Comparison of ENCODE assay signal across 8 cellular contexts in the genomic region with DNA sequence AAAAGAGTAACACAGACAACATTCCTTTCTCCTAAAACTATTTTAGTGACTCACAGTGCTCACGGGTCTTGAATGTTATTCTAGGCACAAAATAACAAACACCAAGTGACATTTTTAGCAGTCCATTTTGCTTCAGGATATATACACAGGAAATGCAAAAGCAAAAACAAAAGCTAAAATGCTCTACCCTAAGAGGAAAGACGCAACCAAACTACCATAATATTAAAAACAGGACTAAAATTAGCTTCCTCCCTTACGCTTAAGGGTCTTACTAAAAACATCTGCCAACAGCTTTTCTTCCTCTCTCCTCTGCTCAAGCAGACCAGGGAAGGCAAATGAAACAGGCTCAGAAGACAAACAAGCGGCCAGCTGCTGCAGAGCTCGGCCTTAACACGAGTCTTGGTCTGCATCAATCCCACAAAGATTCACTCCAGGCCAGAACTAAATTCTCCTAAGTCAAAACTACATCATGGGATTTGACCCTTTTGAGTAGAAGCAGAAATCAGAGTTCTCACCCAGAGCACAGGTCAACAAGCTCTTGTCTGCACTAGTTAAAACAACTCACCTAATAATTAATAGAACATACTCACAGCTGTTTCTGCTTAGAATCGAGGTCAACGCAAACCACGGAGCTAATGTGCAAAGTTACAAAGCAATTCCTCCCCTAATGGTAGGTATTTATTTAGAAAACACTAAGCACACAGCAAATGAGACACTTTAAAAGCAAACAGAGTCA.
A peak's percentile ranks its signal among the peaks of the same experiment; 100 is the strongest.
DNase-seq lines count a peak whose midpoint lies in the region; ATAC-seq and TF ChIP-seq lines count a peak whose summit lies in the region.

No MANE protein-coding gene starts in this region.

- no peak for ATAC-seq in Right ventricle myocardium inferior
- ATAC-seq in left lung: peak; percentile 43
- no peak for ATAC-seq in HG03039 (IDR thresholded peaks at IDR 0.05; ENCODE audit: unreplicated experiment)

- peak overlapping the region; percentile 92 for H3K27ac ChIP-seq in cardiac muscle cell
- H3K27ac ChIP-seq in breast epithelium: peak overlapping the region; percentile 82 to 86
- peak overlapping the region; percentile 62 to 85 for H3K27ac ChIP-seq in left lung
- peak overlapping the region; percentile 80 to 90 (median 82) for H3K27ac ChIP-seq in transverse colon

- peaks cover 38% of the 10 kb centered on the region for H3K4me1 ChIP-seq in cardiac muscle cell (ENCODE audit: low read depth)
- H3K4me1 ChIP-seq in breast epithelium: peaks cover 16 to 35% of the 10 kb centered on the region in 2 donors
- H3K4me1 ChIP-seq in left lung: peaks cover 51 to 90% of the 10 kb centered on the region in 2 donors
- H3K4me1 ChIP-seq in transverse colon: peaks cover 32 to 53% (median 36%) of the 10 kb centered on the region in 4 donors

- H3K9me3 ChIP-seq in cardiac muscle cell (ENCODE audit: low read depth) (no peaks in the 10 kb centered on the region), breast epithelium (no peaks in the 10 kb centered on the region), left lung (no peaks in the 10 kb centered on the region), transverse colon (no peaks in the 10 kb centered on the region)

- TF ChIP-seq POLR2A in breast epithelium (IDR thresholded peaks at IDR 0.05) (no peak), transverse colon (IDR thresholded peaks at IDR 0.05) (no peak)

- DNase-seq in cardiac muscle cell (ENCODE audit: low read depth in 1 of 2, low spot score in 1 of 2): peak; percentile 45 to 64
- no peak for DNase-seq in Right ventricle myocardium inferior (ENCODE audit: missing footprints)
- DNase-seq in MV-4-11 (lab: John Stamatoyannopoulos, UW): peak; percentile 54
- DNase-seq in breast epithelium (ENCODE audit: low spot score in 2 of 2): no peak
- DNase-seq in left lung: no peak
- DNase-seq in transverse colon: peak; percentile 50
- DNase-seq in NCI-H748 (lab: John Stamatoyannopoulos, UW; ENCODE audit: unreplicated experiment): no peak

- 26 to 44% methylated on average over 8 to 9 of the region's 9 CpGs for WGBS in transverse colon (ENCODE audit: low coverage in 1 of 2), 2 donors

- TF ChIP-seq CTCF in cardiac muscle cell (IDR thresholded peaks at IDR 0.05; ENCODE audit: low read depth, low read length): no peak
- TF ChIP-seq CTCF in breast epithelium (IDR thresholded peaks at IDR 0.05): no peak
- TF ChIP-seq CTCF in left lung (IDR thresholded peaks at IDR 0.05): no peak
- no peak for TF ChIP-seq CTCF in transverse colon (IDR thresholded peaks at IDR 0.05)

- in situ Hi-C loops in transverse colon (cut with MboI; ENCODE audit: low pct_ligation_motif_present in 1 of 4, low pct_unique_long_range_greater_than_20kb in 1 of 4, low sequenced_read_pairs in 3 of 4): no loop called here

- intact Hi-C loops in Right ventricle myocardium inferior (cut with DNase I) (loop anchor here (5.0 kb wide), 1 partner anchor 70 kb away; no protein-coding TSS in a partner anchor), breast epithelium (cut with DNase I; ENCODE audit: low total_unique reads) (no loop called here), left lung (cut with DNase I) (no loop called here), transverse colon (cut with DNase I; ENCODE audit: low total_unique reads) (no loop called here)

- no peaks in the 10 kb centered on the region for H3K36me3 ChIP-seq in cardiac muscle cell
- H3K36me3 ChIP-seq in breast epithelium: no peaks in the 10 kb centered on the region
- H3K36me3 ChIP-seq in left lung: no peaks in the 10 kb centered on the region
- H3K36me3 ChIP-seq in transverse colon: no peaks in the 10 kb centered on the region

- TF ChIP-seq EP300 in transverse colon (IDR thresholded peaks at IDR 0.05; ENCODE audit: low read depth): no peak

- H3K4me3 ChIP-seq in cardiac muscle cell (no peak overlapping the region), breast epithelium (peak overlapping the region in 1 of 3 donors; percentile 3), left lung (no peak overlapping the region), transverse colon (no peak overlapping the region)

- H3K27me3 ChIP-seq in cardiac muscle cell (no peaks in the 10 kb centered on the region), breast epithelium (no peaks in the 10 kb centered on the region), left lung (no peaks in the 10 kb centered on the region), transverse colon (no peaks in the 10 kb centered on the region)

Comparison
In these comparisons a context has a peak if more than half of its experiments do, and no peak if none do; other contexts are left out.
1. DNase-seq: peak in cardiac muscle cell (2 of 2), MV-4-11 (single experiment) and transverse colon (single experiment); none in Right ventricle myocardium inferior (single experiment), breast epithelium (0 of 2), left lung (0 of 2) and NCI-H748 (single experiment).
2. Peak in every context shown above with its lines, with median percentiles within 50 percentile points of each other: H3K27ac ChIP-seq.